10 cellular contexts compared by ENCODE assay signal in the genomic region with DNA sequence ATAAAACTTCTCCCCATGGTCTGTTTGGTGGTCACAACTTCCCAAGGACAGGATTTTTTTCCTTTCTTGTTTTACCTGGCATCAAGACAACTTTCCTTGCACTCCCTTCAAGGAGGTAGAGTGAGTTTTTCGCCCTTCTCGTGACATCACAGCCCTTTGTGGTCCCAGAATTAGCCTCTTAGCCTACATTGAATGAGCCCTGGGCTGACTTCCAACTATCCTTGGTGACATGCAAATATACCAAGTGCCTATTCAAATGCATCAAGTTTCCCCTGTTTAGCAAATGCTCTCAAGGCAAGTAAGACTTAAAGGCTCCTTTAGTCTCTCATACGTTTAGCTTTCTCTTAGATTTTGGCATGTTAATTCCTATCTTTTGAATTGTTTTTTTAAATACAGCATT. TPM values are rescaled to one million over a fixed set of nuclear protein-coding genes. Genes with fewer than 3 reads are reported as not detected.
DNase-seq lines count a peak whose midpoint lies in the region; ATAC-seq and TF ChIP-seq lines count a peak whose summit lies in the region.
"Had no signal": no experiment of that assay in that cellular context is flagged by ENCODE, and none has a peak within 500 bp of the region (broad histone marks: within the 10 kb centered on the region; RNA-seq: fewer than 3 reads in every experiment).

No MANE protein-coding gene starts in this region.

- no peak overlapping the region for H3K4me3 ChIP-seq in thoracic aorta

- peaks cover 56% of the 10 kb centered on the region for H3K4me1 Mint-ChIP-seq in activated CD4-positive, alpha-beta T cell treated with anti-CD3 and anti-CD28 coated beads, Interleukin-2, amount 10 ng/mL, durations not matched to agents 7 days and 5 days
- peaks cover 53% of the 10 kb centered on the region for H3K4me1 Mint-ChIP-seq in T-helper 17 cell
- H3K4me1 Mint-ChIP-seq in T-helper 2 cell treated with Interferon-gamma antibody and Interleukin-4, amounts not matched to agents 5 μg/mL and 100 μg/mL, for 36 hours (ENCODE audit: low read depth): peaks cover 36% of the 10 kb centered on the region

- DNase-seq in activated CD4-positive, alpha-beta T cell treated with anti-CD3 and anti-CD28 coated beads, Interleukin-2, amount 50 U/mL, for 48 hours: peak; percentile 22 to 42
- no peak for DNase-seq in activated CD4-positive, alpha-beta T cell treated with anti-CD3 and anti-CD28 coated beads, Interleukin-2, amount 10 ng/mL, durations not matched to agents 7 days and 5 days
- DNase-seq in T-helper 17 cell (no peak), thoracic aorta (ENCODE audit: low spot score) (no peak), NCI-H226 (no peak), ACHN (no peak)
- DNase-seq in T-helper 2 cell treated with Interferon-gamma antibody and Interleukin-4, amounts not matched to agents 5 μg/mL and 100 μg/mL, for 36 hours (ENCODE audit: low spot score): no peak

- H3K27ac Mint-ChIP-seq in activated CD4-positive, alpha-beta T cell treated with anti-CD3 and anti-CD28 coated beads, Interleukin-2, amount 10 ng/mL, durations not matched to agents 7 days and 5 days: no peak overlapping the region
- peak overlapping the region; percentile 19 for H3K27ac Mint-ChIP-seq in T-helper 17 cell
- no peak overlapping the region for H3K27ac Mint-ChIP-seq in T-helper 2 cell treated with Interferon-gamma antibody and Interleukin-4, amounts not matched to agents 5 μg/mL and 100 μg/mL, for 36 hours
- H3K27ac Mint-ChIP-seq: dendritic cell treated with granulocyte-macrophage colony-stimulating factor and Interleukin-4, amounts not matched to agents 40 ng/mL and 50 ng/mL, for 4 days had no signal

- no peaks in the 10 kb centered on the region for H3K9me3 ChIP-seq in T-helper 17 cell (ENCODE audit: control insufficient read depth, low read length, poor library complexity, severe bottlenecking)
- H3K9me3 ChIP-seq in thoracic aorta: no peaks in the 10 kb centered on the region

- H3K27me3 Mint-ChIP-seq in activated CD4-positive, alpha-beta T cell treated with anti-CD3 and anti-CD28 coated beads, Interleukin-2, amount 10 ng/mL, durations not matched to agents 7 days and 5 days: no peaks in the 10 kb centered on the region
- no peaks in the 10 kb centered on the region for H3K27me3 Mint-ChIP-seq in T-helper 17 cell
- H3K27me3 Mint-ChIP-seq in T-helper 2 cell treated with Interferon-gamma antibody and Interleukin-4, amounts not matched to agents 5 μg/mL and 100 μg/mL, for 36 hours (ENCODE audit: low read depth): peaks cover 12% of the 10 kb centered on the region

- H3K4me1 ChIP-seq in thoracic aorta (ENCODE audit: control insufficient read depth in 1 of 2, low read depth in 2 of 2): peaks cover 21 to 35% of the 10 kb centered on the region in 2 donors

- no peak for TF ChIP-seq CTCF in thoracic aorta (IDR thresholded peaks at IDR 0.05)

- CTCF ChIA-PET in activated CD4-positive, alpha-beta T cell treated with anti-CD3 and anti-CD28 coated beads, Interleukin-2, amount 10 ng/mL, durations not matched to agents 7 days and 5 days (lab: Charles Lee): no interaction called here

- peaks cover 65% of the 10 kb centered on the region for H3K36me3 Mint-ChIP-seq in activated CD4-positive, alpha-beta T cell treated with anti-CD3 and anti-CD28 coated beads, Interleukin-2, amount 10 ng/mL, durations not matched to agents 7 days and 5 days (ENCODE audit: low read depth)
- H3K36me3 Mint-ChIP-seq in T-helper 17 cell (ENCODE audit: low read depth): peaks cover 12% of the 10 kb centered on the region
- peaks cover 60% of the 10 kb centered on the region for H3K36me3 Mint-ChIP-seq in T-helper 2 cell treated with Interferon-gamma antibody and Interleukin-4, amounts not matched to agents 5 μg/mL and 100 μg/mL, for 36 hours (ENCODE audit: low read depth)

- no peak overlapping the region for H3K4me3 Mint-ChIP-seq in activated CD4-positive, alpha-beta T cell treated with anti-CD3 and anti-CD28 coated beads, Interleukin-2, amount 10 ng/mL, durations not matched to agents 7 days and 5 days
- no peak overlapping the region for H3K4me3 Mint-ChIP-seq in T-helper 17 cell
- no peak overlapping the region for H3K4me3 Mint-ChIP-seq in T-helper 2 cell treated with Interferon-gamma antibody and Interleukin-4, amounts not matched to agents 5 μg/mL and 100 μg/mL, for 36 hours
- H3K4me3 Mint-ChIP-seq: dendritic cell treated with granulocyte-macrophage colony-stimulating factor and Interleukin-4, amounts not matched to agents 40 ng/mL and 50 ng/mL, for 4 days had no signal

- H3K27ac ChIP-seq in thoracic aorta: peak overlapping the region; percentile 39 to 51

- ATAC-seq in HG03060 (IDR thresholded peaks at IDR 0.05; ENCODE audit: low read depth, unreplicated experiment) (peak; percentile 93), T-helper 17 cell (no peak), thoracic aorta (ENCODE audit: insufficient number of reproducible peaks, low FRiP score, low read depth) (peak; percentile 45)
- ATAC-seq: Panc1 had no signal

- POLR2A ChIA-PET in activated CD4-positive, alpha-beta T cell treated with anti-CD3 and anti-CD28 coated beads, Interleukin-2, amount 10 ng/mL, durations not matched to agents 7 days and 5 days (lab: Charles Lee): no interaction called here

- no peaks in the 10 kb centered on the region for H3K36me3 ChIP-seq in thoracic aorta

- H3K9me3 Mint-ChIP-seq in activated CD4-positive, alpha-beta T cell treated with anti-CD3 and anti-CD28 coated beads, Interleukin-2, amount 10 ng/mL, durations not matched to agents 7 days and 5 days: no peaks in the 10 kb centered on the region
- no peaks in the 10 kb centered on the region for H3K9me3 Mint-ChIP-seq in T-helper 2 cell treated with Interferon-gamma antibody and Interleukin-4, amounts not matched to agents 5 μg/mL and 100 μg/mL, for 36 hours
- H3K9me3 Mint-ChIP-seq: dendritic cell treated with granulocyte-macrophage colony-stimulating factor and Interleukin-4, amounts not matched to agents 40 ng/mL and 50 ng/mL, for 4 days had no signal

- in situ Hi-C loops in ACHN (cut with HindIII; ENCODE audit: low pct_ligation_motif_present, low pct_unique_long_range_greater_than_20kb, low sequenced_read_pairs): no loop called here

- H3K27me3 ChIP-seq in thoracic aorta (replicated peaks; ENCODE audit: insufficient read depth): no peaks in the 10 kb centered on the region

RNA-seq across cellular contexts. Expression of a gene that starts 36.6 kb away (rescaled TPM):
- total RNA-seq in activated CD4-positive, alpha-beta T cell treated with anti-CD3 and anti-CD28 coated beads, Interleukin-2, amount 10 ng/mL, durations not matched to agents 7 days and 5 days: 100 to 1,000 TPM; 196 to 216 TPM
- total RNA-seq in T-helper 17 cell (100 to 1,000 TPM; 178 to 214 TPM), thoracic aorta (100 to 1,000 TPM; 146 to 172 TPM)

Comparison
In these comparisons a context has a peak if more than half of its experiments do, and no peak if none do; other contexts are left out.
1. DNase-seq: peak in activated CD4-positive, alpha-beta T cell treated with anti-CD3 and anti-CD28 coated beads, Interleukin-2, amount 50 U/mL, for 48 hours (2 of 2); none in activated CD4-positive, alpha-beta T cell treated with anti-CD3 and anti-CD28 coated beads, Interleukin-2, amount 10 ng/mL, durations not matched to agents 7 days and 5 days (single experiment), T-helper 17 cell (0 of 3), thoracic aorta (single experiment), NCI-H226 (single experiment), ACHN (single experiment) and T-helper 2 cell treated with Interferon-gamma antibody and Interleukin-4, amounts not matched to agents 5 μg/mL and 100 μg/mL, for 36 hours (single experiment).